8 cellular contexts compared by ENCODE assay signal in the genomic region with DNA sequence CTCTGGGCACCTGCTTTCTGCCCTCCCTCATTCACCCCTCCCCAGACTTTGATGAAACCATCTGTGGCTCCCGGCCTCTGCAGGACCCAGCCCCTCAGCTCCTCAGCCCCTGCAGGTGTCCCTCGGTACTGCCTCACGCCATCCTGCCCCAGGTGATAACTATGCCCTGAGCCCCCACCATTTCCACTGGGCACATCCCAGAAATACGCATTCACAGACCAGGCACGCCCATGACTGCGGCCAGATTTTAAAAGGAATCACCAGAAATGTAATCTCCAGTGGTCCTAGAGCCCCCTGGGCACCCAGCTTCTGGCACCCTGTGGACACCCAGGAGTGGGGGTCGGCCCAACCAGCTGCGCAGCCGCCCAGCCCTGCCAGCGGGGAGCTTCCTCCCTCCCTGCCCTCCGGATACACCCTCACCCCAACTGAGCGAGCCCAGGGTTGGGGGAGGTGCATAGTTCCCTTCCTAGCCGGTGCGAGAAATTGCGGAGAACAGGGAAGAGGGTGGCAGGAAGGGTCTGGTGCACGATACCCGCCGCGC. TPM values are rescaled to one million over a fixed set of nuclear protein-coding genes. Genes with fewer than 3 reads are reported as not detected.
DNase-seq lines count a peak whose midpoint lies in the region; ATAC-seq and TF ChIP-seq lines count a peak whose summit lies in the region.

No MANE protein-coding gene starts in this region.

- no peaks in the 10 kb centered on the region for H3K4me1 ChIP-seq in HUES64 (ENCODE audit: insufficient read depth, low read length)
- H3K4me1 ChIP-seq in tibial nerve, result peaks cover 0 to 31% (median 0%) of the 10 kb centered on the region in 4 donors

- peaks cover 25% of the 10 kb centered on the region for H3K27me3 Mint-ChIP-seq in activated CD8-positive, alpha-beta T cell treated with anti-CD3 and anti-CD28 coated beads for 36 hours
- peaks cover 19% of the 10 kb centered on the region for H3K27me3 Mint-ChIP-seq in memory B cell
- peaks cover 0 to 6% (median 4%) of the 10 kb centered on the region in 3 donors for H3K27me3 Mint-ChIP-seq in immature natural killer cell (ENCODE audit: low read depth in 3 of 3)

- H3K36me3 Mint-ChIP-seq in activated CD8-positive, alpha-beta T cell treated with anti-CD3 and anti-CD28 coated beads for 36 hours (ENCODE audit: low read depth), result no peaks in the 10 kb centered on the region
- H3K36me3 Mint-ChIP-seq in memory B cell (no peaks in the 10 kb centered on the region), immature natural killer cell (no peaks in the 10 kb centered on the region)

- 8% methylated on average over 18 of the region's 19 CpGs for WGBS in HUES64
- 6 to 17% methylated on average over 8 to 10 of the region's 19 CpGs for WGBS in tibial nerve, 2 donors

- peak; percentile 57 for TF ChIP-seq CTCF in activated CD8-positive, alpha-beta T cell treated with anti-CD3 and anti-CD28 coated beads for 36 hours (IDR thresholded peaks at IDR 0.05)
- no peak for TF ChIP-seq CTCF in tibial nerve (IDR thresholded peaks at IDR 0.05)

- H3K27ac Mint-ChIP-seq in activated CD8-positive, alpha-beta T cell treated with anti-CD3 and anti-CD28 coated beads for 36 hours, result no peak overlapping the region
- H3K27ac Mint-ChIP-seq in memory B cell (no peak overlapping the region), immature natural killer cell (no peak overlapping the region)

- H3K27ac ChIP-seq in HUES64 (ENCODE audit: low read depth, low read length), result no peak overlapping the region
- H3K27ac ChIP-seq in tibial nerve, result no peak overlapping the region

- no peaks in the 10 kb centered on the region for H3K9me3 ChIP-seq in HUES64 (ENCODE audit: insufficient read depth, low read depth, low read length)
- H3K9me3 ChIP-seq in tibial nerve, result no peaks in the 10 kb centered on the region

- H3K36me3 ChIP-seq in HUES64 (ENCODE audit: insufficient read depth, low read length) (no peaks in the 10 kb centered on the region), tibial nerve (no peaks in the 10 kb centered on the region)

- TF ChIP-seq EP300 in tibial nerve (IDR thresholded peaks at IDR 0.05), result no peak

- intact Hi-C loops in activated CD8-positive, alpha-beta T cell treated with anti-CD3 and anti-CD28 coated beads for 36 hours (cut with micrococcal nuclease), result no loop called here

- peak; percentile 56 for DNase-seq in CMK (ENCODE audit: low read depth)
- DNase-seq in activated CD8-positive, alpha-beta T cell treated with anti-CD3 and anti-CD28 coated beads for 36 hours, result peak; percentile 36
- DNase-seq in memory B cell (ENCODE audit: low spot score in 2 of 2), result no peak
- no peak for DNase-seq in immature natural killer cell
- DNase-seq in DMS53 treated with DMSO at 0.1 percent for 48 hours (lab: John Stamatoyannopoulos, UW; ENCODE audit: unreplicated experiment), result no peak
- DNase-seq in tibial nerve (ENCODE audit: low spot score in 2 of 2), result no peak

- no peak overlapping the region for H3K4me3 Mint-ChIP-seq in activated CD8-positive, alpha-beta T cell treated with anti-CD3 and anti-CD28 coated beads for 36 hours
- H3K4me3 Mint-ChIP-seq in memory B cell (no peak overlapping the region), immature natural killer cell (no peak overlapping the region)

- POLR2A ChIA-PET in activated CD8-positive, alpha-beta T cell treated with anti-CD3 and anti-CD28 coated beads for 36 hours (lab: Charles Lee), result interaction anchor here (1.2 kb wide), 1 partner anchor 66 kb away, joined by 5 read pairs; a partner anchor contains a TSS

- ATAC-seq in activated CD8-positive, alpha-beta T cell treated with anti-CD3 and anti-CD28 coated beads for 36 hours, result peak; percentile 60
- ATAC-seq in memory B cell (ENCODE audit: low read depth) (peak; percentile 59), HG02798 (IDR thresholded peaks at IDR 0.05; ENCODE audit: poor library complexity, unreplicated experiment) (no peak)

- H3K27me3 ChIP-seq in HUES64 (ENCODE audit: insufficient read depth, low read length), result peaks cover 38% of the 10 kb centered on the region
- peaks cover 0 to 59% of the 10 kb centered on the region in 2 donors for H3K27me3 ChIP-seq in tibial nerve

- no peak for TF ChIP-seq POLR2A in tibial nerve (IDR thresholded peaks at IDR 0.05)

- H3K4me3 ChIP-seq in HUES64 (ENCODE audit: low read length) (peak overlapping the region; percentile 48), tibial nerve (peak overlapping the region in 1 of 4 donors; percentile 10)

- CTCF ChIA-PET in activated CD8-positive, alpha-beta T cell treated with anti-CD3 and anti-CD28 coated beads for 36 hours (lab: Charles Lee), result interaction anchor here (0.8 to 1.8 kb wide), 2 partner anchors 8 to 84 kb away, joined by 4 read pairs; no protein-coding TSS in a partner anchor

- no peak overlapping the region for H3K9ac ChIP-seq in HUES64 (ENCODE audit: low read depth, low read length)

- no peaks in the 10 kb centered on the region for H3K9me3 Mint-ChIP-seq in activated CD8-positive, alpha-beta T cell treated with anti-CD3 and anti-CD28 coated beads for 36 hours
- no peaks in the 10 kb centered on the region for H3K9me3 Mint-ChIP-seq in memory B cell
- H3K9me3 Mint-ChIP-seq in immature natural killer cell, result no peaks in the 10 kb centered on the region

- H3K4me1 Mint-ChIP-seq in activated CD8-positive, alpha-beta T cell treated with anti-CD3 and anti-CD28 coated beads for 36 hours (ENCODE audit: low read depth), result peaks cover 6% of the 10 kb centered on the region
- H3K4me1 Mint-ChIP-seq in memory B cell (peaks cover 8% of the 10 kb centered on the region), immature natural killer cell (peaks cover 0 to 4% of the 10 kb centered on the region in 2 donors)

RNA-seq across cellular contexts. Expression of a gene that starts 0.6 kb away (rescaled TPM):
- polyA plus RNA-seq in HUES64 (2013, experiment 1 of 2), result 0.45 TPM
- polyA plus RNA-seq in HUES64 (2013, experiment 2 of 2), result 0.51 TPM
- total RNA-seq in activated CD8-positive, alpha-beta T cell treated with anti-CD3 and anti-CD28 coated beads for 36 hours, result not detected
- not detected for polyA plus RNA-seq in immature natural killer cell
- total RNA-seq in tibial nerve, result under 1 TPM in 1 of 4 donors, not detected in 3; 0.30 TPM

Comparison
In these comparisons a context has a peak if more than half of its experiments do, and no peak if none do; other contexts are left out.
1. DNase-seq: peak in CMK (single experiment) and activated CD8-positive, alpha-beta T cell treated with anti-CD3 and anti-CD28 coated beads for 36 hours (single experiment); none in memory B cell (0 of 2), immature natural killer cell (0 of 3), DMS53 treated with DMSO at 0.1 percent for 48 hours (single experiment) and tibial nerve (0 of 2).